ENCODE assay signal across 1 cellular context in genomic region chr17:7483238-7484066, GRCh38.
TF ChIP-seq lines count a peak whose summit lies in the region.

No MANE protein-coding gene starts in this region.

TF ChIP-seq in A549, 52 proteins besides CTCF, POLR2A, EP300 and RAD21 (continued from another document):
- 0 out of 2 replicates have a peak, but pooled peaks have one; percentile 19 for TF ChIP-seq MAZ (IDR thresholded peaks at IDR 0.05; ENCODE audit: borderline replicate concordance, low read depth, low read length)
- peak; percentile 30; the same call in 1 of the 2 replicates for TF ChIP-seq USF2 (IDR thresholded peaks at IDR 0.05)
- peak; percentile 74 for TF ChIP-seq TP53 (CRISPR knock-in tag; IDR thresholded peaks at IDR 0.05)
